In the genomic region with DNA sequence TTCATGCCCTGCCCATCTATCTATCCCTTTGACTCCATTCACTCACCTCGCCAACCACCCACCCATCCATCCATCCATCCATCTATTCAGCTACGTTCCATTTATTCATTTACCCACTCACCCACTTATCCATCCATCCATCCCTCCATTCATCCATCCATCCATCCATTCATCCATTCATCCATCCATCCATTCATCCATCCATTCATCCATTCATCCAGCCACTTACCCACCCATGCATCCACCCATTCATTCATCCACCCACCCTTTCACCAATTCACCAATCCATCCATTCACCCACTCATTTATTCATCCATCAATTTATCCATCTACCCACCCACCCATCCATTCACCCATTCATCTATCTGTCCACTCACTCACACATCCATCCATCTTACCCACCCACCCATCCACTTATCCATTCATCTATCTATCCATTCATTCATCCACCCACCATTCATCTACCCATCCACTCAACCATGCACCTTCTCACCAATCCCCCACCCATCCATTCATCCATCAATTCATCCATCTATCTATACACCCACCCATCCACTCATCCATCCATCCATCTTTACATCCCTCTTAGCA, we compare ENCODE assay signal across 28 cellular contexts. TPM values are rescaled to one million over a fixed set of nuclear protein-coding genes. Genes with fewer than 3 reads are reported as not detected.
DNase-seq lines count a peak whose midpoint lies in the region; ATAC-seq, FAIRE-seq and TF ChIP-seq lines count a peak whose summit lies in the region.
"Had no signal": no experiment of that assay in that cellular context is flagged by ENCODE, and none has a peak within 500 bp of the region (broad histone marks: within the 10 kb centered on the region; RNA-seq: fewer than 3 reads in every experiment).

No MANE protein-coding gene starts in this region.

- in situ Hi-C loops in IMR-90 (cut with MboI; ENCODE audit: low sequenced_read_pairs), result no loop called here

- BruUV-seq in IMR-90 (replicated peaks; lab: Mats Ljungman, UMichigan), result no TSS peak

- no peak overlapping the region for H3K4me2 ChIP-seq in IMR-90 (ENCODE audit: low read depth, low read length)
- H3K4me2 ChIP-seq: A549 had no signal

- no peak overlapping the region for H3K18ac ChIP-seq in IMR-90 (ENCODE audit: low read depth, low read length)

- no peak for DNase-seq in activated naive CD4-positive, alpha-beta T cell treated with Interleukin-2 at 50 U/mL for 16 hours
- no peak for DNase-seq in IMR-90
- DNase-seq in glutamatergic neuron, result no peak
- DNase-seq in urothelium cell line (ENCODE audit: low spot score), result no peak
- DNase-seq in superior temporal gyrus (ENCODE audit: extremely low spot score), result no peak
- DNase-seq: 8988T; ACHN; AML-193; BE2C; CD4-positive, alpha-beta T cell; CD8-positive, alpha-beta memory T cell; DMS 273 treated with DMSO at 0.1 percent for 48 hours; DMS79; EL; GDM1; GOT3; H7; HCEC 1CT; HFFc6 had no signal

- no peak overlapping the region for H3K14ac ChIP-seq in IMR-90 (replicated peaks; ENCODE audit: low read depth, low read length)

- TF ChIP-seq RAD21 in IMR-90 (IDR thresholded peaks at IDR 0.05; ENCODE audit: low read length), result no peak

- POLR2A ChIA-PET in IMR-90 (lab: Charles Lee; ENCODE audit: unreplicated experiment), result no interaction called here

- no peaks in the 10 kb centered on the region for H3K36me3 ChIP-seq in IMR-90 (ENCODE audit: control insufficient read depth, insufficient read depth, low read length)
- H3K36me3 ChIP-seq: BE2C; BLaER1 treated with 17β-estradiol and CSF1 and Interleukin-3, amounts not matched to agents 10 nM and 100 nM had no signal

- no peaks in the 10 kb centered on the region for H3K9me1 ChIP-seq in IMR-90 (ENCODE audit: insufficient read depth, low read length)

- no peak overlapping the region for H4K8ac ChIP-seq in IMR-90 (ENCODE audit: low read depth in 2 of 2, low read length in 2 of 2)

- H4K91ac ChIP-seq in IMR-90 (ENCODE audit: insufficient read depth, low read depth, low read length), result no peak overlapping the region

- no peak overlapping the region for H4K5ac ChIP-seq in IMR-90 (ENCODE audit: low read depth, low read length)

- H3K4me3 ChIP-seq in IMR-90 (ENCODE audit: insufficient read depth, low read depth, low read length), result no peak overlapping the region
- H3K4me3 ChIP-seq: A549; BLaER1 treated with 17β-estradiol and CSF1 and Interleukin-3, amounts not matched to agents 10 nM and 100 nM; GM12878 had no signal

- peak; percentile 55 for FAIRE-seq in urothelium cell line (lab: Jason Lieb, UNC)
- FAIRE-seq: A549, D721Med, GM12878, GM19239 had no signal

- H3K9ac ChIP-seq in IMR-90 (ENCODE audit: low read depth, low read length), result no peak overlapping the region
- H3K9ac ChIP-seq: BLaER1 treated with 17β-estradiol and CSF1 and Interleukin-3, amounts not matched to agents 10 nM and 100 nM had no signal

- no peak overlapping the region for H3K4me3 Mint-ChIP-seq in activated naive CD4-positive, alpha-beta T cell treated with anti-CD3 and anti-CD28 coated beads, Interleukin-2, amount 50 U/mL, for 24 hours
- peak overlapping the region; percentile 14 for H3K4me3 Mint-ChIP-seq in glutamatergic neuron (ENCODE audit: unreplicated experiment)
- H3K4me3 Mint-ChIP-seq: CD14-positive monocyte; CD4-positive, alpha-beta T cell; CD8-positive, alpha-beta memory T cell; HFFc6 had no signal

- H2BK5ac ChIP-seq in IMR-90 (ENCODE audit: low read depth, low read length, poor library complexity, severe bottlenecking), result peak overlapping the region; percentile 12

- dilution Hi-C loops in IMR-90 (cut with HindIII; ENCODE audit: low sequenced_read_pairs, unreplicated experiment), result no loop called here

- no peak for TF ChIP-seq CTCF in IMR-90 (conservative IDR thresholded peaks at IDR 0.05; ENCODE audit: low read depth, low read length)
- no peak for TF ChIP-seq CTCF in glutamatergic neuron (IDR thresholded peaks at IDR 0.05; ENCODE audit: partially characterized antibody, unreplicated experiment)

- no peak overlapping the region for H2AK5ac ChIP-seq in IMR-90 (ENCODE audit: low read depth, low read length)

- 92% methylated on average over 2 of the region's 2 CpGs; no CpG with 5 or more reads in 1 of the 2 experiments for WGBS in IMR-90 (ENCODE audit: extremely low coverage in 2 of 2, insufficient read length in 1 of 2), 2 experiments

- H2BK120ac ChIP-seq in IMR-90 (ENCODE audit: low read depth, low read length), result no peak overlapping the region

- no peaks in the 10 kb centered on the region for H3K4me1 Mint-ChIP-seq in activated naive CD4-positive, alpha-beta T cell treated with anti-CD3 and anti-CD28 coated beads, Interleukin-2, amount 50 U/mL, for 24 hours
- H3K4me1 Mint-ChIP-seq in glutamatergic neuron (ENCODE audit: low read depth, unreplicated experiment), result peaks cover 37% of the 10 kb centered on the region
- H3K4me1 Mint-ChIP-seq: CD8-positive, alpha-beta memory T cell had no signal

- no peaks in the 10 kb centered on the region for H3K9me3 ChIP-seq in IMR-90 (ENCODE audit: control insufficient read depth, insufficient read depth, low read length)
- H3K9me3 ChIP-seq: A549; BE2C; BLaER1 treated with 17β-estradiol and CSF1 and Interleukin-3, amounts not matched to agents 10 nM and 100 nM had no signal

- no peak for TF ChIP-seq POLR2A in IMR-90 (IDR thresholded peaks at IDR 0.05; ENCODE audit: low read depth, low read length)

- H3K4ac ChIP-seq in IMR-90 (ENCODE audit: low read depth, low read length), result no peak overlapping the region

- no peak overlapping the region for H3K27ac ChIP-seq in IMR-90 (ENCODE audit: insufficient read depth, low read length)
- H3K27ac ChIP-seq: A549; BLaER1 treated with 17β-estradiol and CSF1 and Interleukin-3, amounts not matched to agents 10 nM and 100 nM had no signal

- no peaks in the 10 kb centered on the region for H3K27me3 Mint-ChIP-seq in activated naive CD4-positive, alpha-beta T cell treated with anti-CD3 and anti-CD28 coated beads, Interleukin-2, amount 50 U/mL, for 24 hours
- H3K27me3 Mint-ChIP-seq in glutamatergic neuron (ENCODE audit: unreplicated experiment), result peaks cover 16% of the 10 kb centered on the region
- H3K27me3 Mint-ChIP-seq: CD4-positive, alpha-beta T cell; CD8-positive, alpha-beta memory T cell had no signal

- H3K4me1 ChIP-seq in IMR-90 (ENCODE audit: control insufficient read depth, insufficient read depth, low read length), result no peaks in the 10 kb centered on the region

- H3K36me3 Mint-ChIP-seq in activated naive CD4-positive, alpha-beta T cell treated with anti-CD3 and anti-CD28 coated beads, Interleukin-2, amount 50 U/mL, for 24 hours, result no peaks in the 10 kb centered on the region
- H3K36me3 Mint-ChIP-seq in glutamatergic neuron (ENCODE audit: unreplicated experiment), result no peaks in the 10 kb centered on the region
- H3K36me3 Mint-ChIP-seq: CD14-positive monocyte; CD8-positive, alpha-beta memory T cell had no signal

- no peaks in the 10 kb centered on the region for H3K79me1 ChIP-seq in IMR-90 (ENCODE audit: low read depth in 1 of 2, low read length in 2 of 2)

- H3K56ac ChIP-seq in IMR-90 (ENCODE audit: extremely low read depth, insufficient read depth, low read length), result no peak overlapping the region

- intact Hi-C loops in IMR-90 (cut with micrococcal nuclease), result no loop called here

- no peak overlapping the region for H2AFZ ChIP-seq in IMR-90 (replicated peaks; ENCODE audit: low read length, poor library complexity)

- peaks cover 37% of the 10 kb centered on the region for H3K27me3 ChIP-seq in IMR-90 (ENCODE audit: control insufficient read depth, insufficient read depth, low read length)
- H3K27me3 ChIP-seq: BE2C; BLaER1 treated with 17β-estradiol and CSF1 and Interleukin-3, amounts not matched to agents 10 nM and 100 nM had no signal

- H2AK9ac ChIP-seq in IMR-90 (replicated peaks; ENCODE audit: low read depth, low read length, poor library complexity), result no peak overlapping the region

- no peaks in the 10 kb centered on the region for H3K9me3 Mint-ChIP-seq in activated naive CD4-positive, alpha-beta T cell treated with anti-CD3 and anti-CD28 coated beads, Interleukin-2, amount 50 U/mL, for 24 hours
- peaks cover 2% of the 10 kb centered on the region for H3K9me3 Mint-ChIP-seq in glutamatergic neuron (ENCODE audit: unreplicated experiment)
- H3K9me3 Mint-ChIP-seq: CD4-positive, alpha-beta T cell; CD8-positive, alpha-beta memory T cell; HFFc6 had no signal

- H3K23ac ChIP-seq in IMR-90 (ENCODE audit: low read depth, low read length), result no peak overlapping the region

- CTCF ChIA-PET in IMR-90 (lab: Yijun Ruan, JAX), result no interaction called here

- peak overlapping the region; percentile 6 for H3K27ac Mint-ChIP-seq in activated naive CD4-positive, alpha-beta T cell treated with anti-CD3 and anti-CD28 coated beads, Interleukin-2, amount 50 U/mL, for 24 hours
- H3K27ac Mint-ChIP-seq in glutamatergic neuron (ENCODE audit: unreplicated experiment), result peak overlapping the region; percentile 75
- H3K27ac Mint-ChIP-seq: CD14-positive monocyte; CD4-positive, alpha-beta T cell; CD8-positive, alpha-beta memory T cell; HFFc6 had no signal

- H2BK20ac ChIP-seq in IMR-90 (ENCODE audit: low read depth, low read length), result no peak overlapping the region

- no peak overlapping the region for H2BK15ac ChIP-seq in IMR-90 (ENCODE audit: low read depth, low read length)

- no peaks in the 10 kb centered on the region for H4K20me1 ChIP-seq in IMR-90 (ENCODE audit: insufficient read depth, low read length)
- H4K20me1 ChIP-seq: BLaER1 treated with 17β-estradiol and CSF1 and Interleukin-3, amounts not matched to agents 10 nM and 100 nM had no signal

- ATAC-seq in IMR-90 (ENCODE audit: low read depth) (no peak), HG03442 (IDR thresholded peaks at IDR 0.05; ENCODE audit: unreplicated experiment) (no peak), GM21737 (IDR thresholded peaks at IDR 0.05; ENCODE audit: unreplicated experiment) (no peak)
- ATAC-seq: A549, GM12878 had no signal

TF ChIP-seq in IMR-90, 13 proteins besides CTCF, POLR2A, EP300 and RAD21 (continues in another document):
- TF ChIP-seq RFX5 (IDR thresholded peaks at IDR 0.05; ENCODE audit: low read depth, low read length), result no peak
- no peak for TF ChIP-seq NFE2L2 (IDR thresholded peaks at IDR 0.05; ENCODE audit: low read depth, low read length)
- TF ChIP-seq MXI1 (IDR thresholded peaks at IDR 0.05; ENCODE audit: borderline replicate concordance, low read depth, low read length), result no peak
- TF ChIP-seq, protein P1, sequence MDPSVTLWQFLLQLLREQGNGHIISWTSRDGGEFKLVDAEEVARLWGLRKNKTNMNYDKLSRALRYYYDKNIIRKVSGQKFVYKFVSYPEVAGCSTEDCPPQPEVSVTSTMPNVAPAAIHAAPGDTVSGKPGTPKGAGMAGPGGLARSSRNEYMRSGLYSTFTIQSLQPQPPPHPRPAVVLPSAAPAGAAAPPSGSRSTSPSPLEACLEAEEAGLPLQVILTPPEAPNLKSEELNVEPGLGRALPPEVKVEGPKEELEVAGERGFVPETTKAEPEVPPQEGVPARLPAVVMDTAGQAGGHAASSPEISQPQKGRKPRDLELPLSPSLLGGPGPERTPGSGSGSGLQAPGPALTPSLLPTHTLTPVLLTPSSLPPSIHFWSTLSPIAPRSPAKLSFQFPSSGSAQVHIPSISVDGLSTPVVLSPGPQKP (IDR thresholded peaks at IDR 0.05; ENCODE audit: borderline replicate concordance, low read depth, low read length), result no peak

RNA-seq across cellular contexts. Expression of a gene that starts 19.5 kb away (rescaled TPM):
- total RNA-seq in IMR-90 (2012; rRNA removed), result under 0.01 and 0.28 TPM in 2 replicates
- 0.10 and 0.13 TPM in 2 replicates for polyA plus RNA-seq in IMR-90 (2012; rRNA removed)
- polyA plus RNA-seq in IMR-90 (2012; cell fraction: cytosol; rRNA removed), result 0.14 and 0.32 TPM in 2 replicates
- 0.13 and 0.17 TPM in 2 replicates for polyA plus RNA-seq in IMR-90 (2012; cell fraction: nucleus; rRNA removed; ENCODE audit: low replicate concordance)
- 9.6 TPM for total RNA-seq in glutamatergic neuron (ENCODE audit: unreplicated experiment)
- total RNA-seq: CD8-positive, alpha-beta memory T cell; HFFc6 had no signal
- polyA plus RNA-seq: CD14-positive monocyte; CD8-positive, alpha-beta memory T cell had no signal
